ENCODE assay signal across 22 cellular contexts in genomic region chr18:10086458-10086857, GRCh38.
DNase-seq lines count a peak whose midpoint lies in the region; ATAC-seq, FAIRE-seq and TF ChIP-seq lines count a peak whose summit lies in the region.
"Had no signal": no experiment of that assay in that cellular context is flagged by ENCODE, and none has a peak within 500 bp of the region (broad histone marks: within the 10 kb centered on the region; RNA-seq: fewer than 3 reads in every experiment).

No MANE protein-coding gene starts in this region.

- TF ChIP-seq POLR2A in A549 (IDR thresholded peaks at IDR 0.05; ENCODE audit: low read length): no peak
- no peak for TF ChIP-seq POLR2A in IMR-90 (IDR thresholded peaks at IDR 0.05; ENCODE audit: low read depth, low read length)
- no peak for TF ChIP-seq POLR2A in body of pancreas (IDR thresholded peaks at IDR 0.05)
- no peak for TF ChIP-seq POLR2A in adrenal gland (IDR thresholded peaks at IDR 0.05)

- DNase-seq in A549 (ENCODE audit: low read depth in 1 of 2, low spot score in 1 of 2): no peak
- DNase-seq in IMR-90: no peak
- peak; percentile 35 to 78 (median 47) for DNase-seq in body of pancreas
- DNase-seq in myocyte (ENCODE audit: low read depth): peak; percentile 38
- no peak for DNase-seq in adrenal gland
- DNase-seq in NCI-H510A (lab: John Stamatoyannopoulos, UW): no peak
- DNase-seq in MV-4-11 (lab: John Stamatoyannopoulos, UW): no peak
- no peak for DNase-seq in activated T-helper 2 cell treated with anti-CD3 and anti-CD28 coated beads, Interferon-gamma antibody, Interleukin-2, Interleukin-4, amounts not matched to agents 10 μg/mL and 5 μg/mL and 100 μg/mL, durations not matched to agents 14 hours and 24 hours and 36 hours (ENCODE audit: low spot score)
- DNase-seq: ACHN; activated CD4-positive, alpha-beta memory T cell treated with anti-CD3 and anti-CD28 coated beads for 36 hours; activated T-cell treated with anti-CD3 and anti-CD28 coated beads, Interleukin-2, amount 50 U/mL, for 1 hour; CD4-positive, alpha-beta memory T cell; esophagus squamous epithelium; NCI-H2107; RPMI8226; stimulated activated naive CD8-positive, alpha-beta T cell treated with anti-CD3 and anti-CD28 coated beads, Interleukin-15, amount 100 ng/mL, for 72 hours; T-helper 1 cell; upper lobe of right lung had no signal

- H3K14ac ChIP-seq in IMR-90 (replicated peaks; ENCODE audit: low read depth, low read length): no peak overlapping the region

- no peak overlapping the region for H4K5ac ChIP-seq in IMR-90 (ENCODE audit: low read depth, low read length)

- in situ Hi-C loops in IMR-90 (cut with MboI; ENCODE audit: low sequenced_read_pairs): no loop called here

- H3K23ac ChIP-seq in IMR-90 (ENCODE audit: low read depth, low read length): no peak overlapping the region

- no peaks in the 10 kb centered on the region for H3K79me1 ChIP-seq in IMR-90 (ENCODE audit: low read depth in 1 of 2, low read length in 2 of 2)

- no peak overlapping the region for H3K9ac ChIP-seq in IMR-90 (ENCODE audit: low read depth, low read length)

- TF ChIP-seq RAD21 in A549 (conservative IDR thresholded peaks at IDR 0.05 in 1 of 2, IDR thresholded peaks at IDR 0.05 in 1 of 2) (no peak), IMR-90 (IDR thresholded peaks at IDR 0.05; ENCODE audit: low read length) (no peak)

- H3K4me3 ChIP-seq in A549: no peak overlapping the region
- H3K4me3 ChIP-seq in IMR-90 (ENCODE audit: insufficient read depth, low read depth, low read length): no peak overlapping the region
- H3K4me3 ChIP-seq in body of pancreas: no peak overlapping the region
- no peak overlapping the region for H3K4me3 ChIP-seq in adrenal gland
- H3K4me3 ChIP-seq: breast epithelium, esophagus squamous epithelium, upper lobe of right lung had no signal

- no peak overlapping the region for H3K4ac ChIP-seq in IMR-90 (ENCODE audit: low read depth, low read length)

- H4K8ac ChIP-seq in IMR-90 (ENCODE audit: low read depth in 2 of 2, low read length in 2 of 2): no peak overlapping the region

- H3K36me3 Mint-ChIP-seq in activated T-helper 2 cell treated with anti-CD3 and anti-CD28 coated beads, Interferon-gamma antibody, Interleukin-2, Interleukin-4, amounts not matched to agents 10 μg/mL and 5 μg/mL and 100 μg/mL, durations not matched to agents 14 hours and 24 hours and 36 hours (ENCODE audit: low read depth): no peaks in the 10 kb centered on the region
- H3K36me3 Mint-ChIP-seq: activated CD4-positive, alpha-beta memory T cell treated with anti-CD3 and anti-CD28 coated beads for 36 hours; CD4-positive, alpha-beta memory T cell had no signal

- H3K4me2 ChIP-seq in A549 (peak overlapping the region; percentile 19; the same call in 1 of the 3 replicates), IMR-90 (ENCODE audit: low read depth, low read length) (no peak overlapping the region)

- no peak overlapping the region for H4K91ac ChIP-seq in IMR-90 (ENCODE audit: insufficient read depth, low read depth, low read length)

- H3K27ac ChIP-seq in A549: no peak overlapping the region
- H3K27ac ChIP-seq in IMR-90 (ENCODE audit: insufficient read depth, low read length): no peak overlapping the region
- no peak overlapping the region for H3K27ac ChIP-seq in body of pancreas
- no peak overlapping the region for H3K27ac ChIP-seq in adrenal gland
- H3K27ac ChIP-seq: breast epithelium, esophagus squamous epithelium, upper lobe of right lung, VCaP had no signal

- H2AK9ac ChIP-seq in IMR-90 (replicated peaks; ENCODE audit: low read depth, low read length, poor library complexity): no peak overlapping the region

- intact Hi-C loops in IMR-90 (cut with micrococcal nuclease) (no loop called here), body of pancreas (cut with DNase I) (no loop called here), adrenal gland (cut with DNase I) (no loop called here)
- intact Hi-C loops in activated T-helper 2 cell treated with anti-CD3 and anti-CD28 coated beads, Interferon-gamma antibody, Interleukin-2, Interleukin-4, amounts not matched to agents 10 μg/mL and 5 μg/mL and 100 μg/mL, durations not matched to agents 14 hours and 24 hours and 36 hours (cut with micrococcal nuclease): no loop called here

- dilution Hi-C loops in IMR-90 (cut with HindIII; ENCODE audit: low sequenced_read_pairs, unreplicated experiment): no loop called here

- peaks cover 12% of the 10 kb centered on the region; the same call in 2 of the 3 replicates for H3K4me1 ChIP-seq in A549
- H3K4me1 ChIP-seq in IMR-90 (ENCODE audit: control insufficient read depth, insufficient read depth, low read length): peaks cover under 1% of the 10 kb centered on the region; the same call in 1 of the 2 replicates
- H3K4me1 ChIP-seq in body of pancreas: peaks cover 11% of the 10 kb centered on the region
- no peaks in the 10 kb centered on the region for H3K4me1 ChIP-seq in adrenal gland (replicated peaks in 1 of 2)
- H3K4me1 ChIP-seq: breast epithelium, upper lobe of right lung had no signal

- H2AFZ ChIP-seq in IMR-90 (replicated peaks; ENCODE audit: low read length, poor library complexity): no peak overlapping the region

- no peaks in the 10 kb centered on the region; the same call in 1 of the 2 replicates for H3K9me1 ChIP-seq in IMR-90 (ENCODE audit: insufficient read depth, low read length)

- H3K36me3 ChIP-seq in IMR-90 (ENCODE audit: control insufficient read depth, insufficient read depth, low read length): no peaks in the 10 kb centered on the region
- no peaks in the 10 kb centered on the region for H3K36me3 ChIP-seq in body of pancreas (replicated peaks in 1 of 2; ENCODE audit: insufficient read depth in 1 of 2, low read depth in 2 of 2)
- no peaks in the 10 kb centered on the region for H3K36me3 ChIP-seq in adrenal gland (replicated peaks in 1 of 2)
- H3K36me3 ChIP-seq: breast epithelium, esophagus squamous epithelium, upper lobe of right lung had no signal

- no TSS peak for BruUV-seq in IMR-90 (replicated peaks; lab: Mats Ljungman, UMichigan)

- no peak for FAIRE-seq in A549 (lab: Jason Lieb, UNC)

- no peak overlapping the region for H2BK120ac ChIP-seq in IMR-90 (ENCODE audit: low read depth, low read length)

- H3K9me3 ChIP-seq in A549 (0 out of 3 replicates have a peak, but pooled peaks cover 6% of the 10 kb centered on the region), IMR-90 (ENCODE audit: control insufficient read depth, insufficient read depth, low read length) (peaks cover 14% of the 10 kb centered on the region), body of pancreas (peaks cover 0 to 6% (median 0%) of the 10 kb centered on the region in 3 donors), adrenal gland (replicated peaks in 1 of 3) (no peaks in the 10 kb centered on the region)

- H3K27me3 Mint-ChIP-seq in activated T-helper 2 cell treated with anti-CD3 and anti-CD28 coated beads, Interferon-gamma antibody, Interleukin-2, Interleukin-4, amounts not matched to agents 10 μg/mL and 5 μg/mL and 100 μg/mL, durations not matched to agents 14 hours and 24 hours and 36 hours (ENCODE audit: low read depth): peaks cover 2% of the 10 kb centered on the region

- no peak for TF ChIP-seq EP300 in A549 (IDR thresholded peaks at IDR 0.05)

- CTCF ChIA-PET in A549 (lab: Yijun Ruan, JAX) (no interaction called here), IMR-90 (lab: Yijun Ruan, JAX) (no interaction called here)

- no peak overlapping the region for H2BK15ac ChIP-seq in IMR-90 (ENCODE audit: low read depth, low read length)

- WGBS in A549 (ENCODE audit: missing lambda C conversion rate): 36% methylated on average over 9 of the region's 9 CpGs
- 80% methylated on average over 2 of the region's 9 CpGs; no CpG with 5 or more reads in 1 of the 2 experiments for WGBS in IMR-90 (ENCODE audit: extremely low coverage in 2 of 2, insufficient read length in 1 of 2), 2 experiments
- 42 to 71% methylated on average over 7 to 9 of the region's 9 CpGs for WGBS in body of pancreas, 2 donors
- 60 to 73% (median 70%) methylated on average over 8 to 9 of the region's 9 CpGs for WGBS in adrenal gland, 4 donors

- H2AK5ac ChIP-seq in IMR-90 (ENCODE audit: low read depth, low read length): peak overlapping the region; percentile 32; the same call in 1 of the 2 replicates

- no peak overlapping the region for H3K18ac ChIP-seq in IMR-90 (ENCODE audit: low read depth, low read length)

- no peak overlapping the region for H3K27ac Mint-ChIP-seq in activated T-helper 2 cell treated with anti-CD3 and anti-CD28 coated beads, Interferon-gamma antibody, Interleukin-2, Interleukin-4, amounts not matched to agents 10 μg/mL and 5 μg/mL and 100 μg/mL, durations not matched to agents 14 hours and 24 hours and 36 hours
- H3K27ac Mint-ChIP-seq: activated CD4-positive, alpha-beta memory T cell treated with anti-CD3 and anti-CD28 coated beads for 36 hours; activated naive CD4-positive, alpha-beta T cell treated with anti-CD3 and anti-CD28 coated beads, Interleukin-2, amount 50 U/mL, for 24 hours; CD4-positive, alpha-beta memory T cell; nephron had no signal

- TF ChIP-seq CTCF in A549 (IDR thresholded peaks at IDR 0.05) (no peak), IMR-90 (conservative IDR thresholded peaks at IDR 0.05; ENCODE audit: low read depth, low read length) (no peak), body of pancreas (IDR thresholded peaks at IDR 0.05) (peak in 1 of 7 experiments; percentile 15), adrenal gland (IDR thresholded peaks at IDR 0.05) (no peak)

- no peak overlapping the region for H2BK5ac ChIP-seq in IMR-90 (ENCODE audit: low read depth, low read length, poor library complexity, severe bottlenecking)

- H2BK20ac ChIP-seq in IMR-90 (ENCODE audit: low read depth, low read length): no peak overlapping the region

- no peak for ATAC-seq in A549
- no peak for ATAC-seq in IMR-90 (ENCODE audit: low read depth)
- ATAC-seq in body of pancreas: peak; percentile 66
- ATAC-seq: stimulated activated naive CD8-positive, alpha-beta T cell treated with anti-CD3 and anti-CD28 coated beads, Interleukin-15, amount 100 ng/mL, for 72 hours; upper lobe of right lung had no signal

- H3K27me3 ChIP-seq in IMR-90 (ENCODE audit: control insufficient read depth, insufficient read depth, low read length) (peaks cover 8% of the 10 kb centered on the region), body of pancreas (no peaks in the 10 kb centered on the region), adrenal gland (no peaks in the 10 kb centered on the region)
- H3K27me3 ChIP-seq: breast epithelium, esophagus squamous epithelium, upper lobe of right lung had no signal

- no peaks in the 10 kb centered on the region for H4K20me1 ChIP-seq in IMR-90 (ENCODE audit: insufficient read depth, low read length)

- H3K9me3 Mint-ChIP-seq in activated T-helper 2 cell treated with anti-CD3 and anti-CD28 coated beads, Interferon-gamma antibody, Interleukin-2, Interleukin-4, amounts not matched to agents 10 μg/mL and 5 μg/mL and 100 μg/mL, durations not matched to agents 14 hours and 24 hours and 36 hours: peaks cover 21% of the 10 kb centered on the region

- H3K4me1 Mint-ChIP-seq in activated T-helper 2 cell treated with anti-CD3 and anti-CD28 coated beads, Interferon-gamma antibody, Interleukin-2, Interleukin-4, amounts not matched to agents 10 μg/mL and 5 μg/mL and 100 μg/mL, durations not matched to agents 14 hours and 24 hours and 36 hours (ENCODE audit: low read depth): no peaks in the 10 kb centered on the region
- H3K4me1 Mint-ChIP-seq: activated naive CD4-positive, alpha-beta T cell treated with anti-CD3 and anti-CD28 coated beads, Interleukin-2, amount 50 U/mL, for 24 hours; CD4-positive, alpha-beta memory T cell had no signal

- POLR2A ChIA-PET in A549 (lab: Yijun Ruan, JAX) (no interaction called here), IMR-90 (lab: Charles Lee; ENCODE audit: unreplicated experiment) (no interaction called here)

- H3K56ac ChIP-seq in IMR-90 (ENCODE audit: extremely low read depth, insufficient read depth, low read length): no peak overlapping the region

- H3K4me3 Mint-ChIP-seq in activated T-helper 2 cell treated with anti-CD3 and anti-CD28 coated beads, Interferon-gamma antibody, Interleukin-2, Interleukin-4, amounts not matched to agents 10 μg/mL and 5 μg/mL and 100 μg/mL, durations not matched to agents 14 hours and 24 hours and 36 hours (ENCODE audit: low read depth): no peak overlapping the region
- H3K4me3 Mint-ChIP-seq: activated CD4-positive, alpha-beta memory T cell treated with anti-CD3 and anti-CD28 coated beads for 36 hours; activated naive CD4-positive, alpha-beta T cell treated with anti-CD3 and anti-CD28 coated beads, Interleukin-2, amount 50 U/mL, for 24 hours; CD4-positive, alpha-beta memory T cell; nephron; stimulated activated naive CD8-positive, alpha-beta T cell treated with anti-CD3 and anti-CD28 coated beads, Interleukin-15, amount 100 ng/mL, for 72 hours had no signal

Comparison
In these comparisons a context has a peak if more than half of its experiments do, and no peak if none do; other contexts are left out.
1. DNase-seq: peak in body of pancreas (4 of 4) and myocyte (single experiment); none in A549 (0 of 2), IMR-90 (single experiment), adrenal gland (0 of 7), NCI-H510A (single experiment), MV-4-11 (single experiment) and activated T-helper 2 cell treated with anti-CD3 and anti-CD28 coated beads, Interferon-gamma antibody, Interleukin-2, Interleukin-4, amounts not matched to agents 10 μg/mL and 5 μg/mL and 100 μg/mL, durations not matched to agents 14 hours and 24 hours and 36 hours (single experiment).